In genomic region chr11:121763526-121763925, GRCh38 we compare ENCODE assay signal across 11 cellular contexts.
DNase-seq lines count a peak whose midpoint lies in the region; ATAC-seq and TF ChIP-seq lines count a peak whose summit lies in the region.
"Had no signal": no experiment of that assay in that cellular context is flagged by ENCODE, and none has a peak within 500 bp of the region (broad histone marks: within the 10 kb centered on the region; RNA-seq: fewer than 3 reads in every experiment).

No MANE protein-coding gene starts in this region.

- TF ChIP-seq CTCF in GM23338 (conservative IDR thresholded peaks at IDR 0.05; ENCODE audit: low read depth in 2 of 2), result no peak

- H3K27ac Mint-ChIP-seq in GM23338 (no peak overlapping the region), memory B cell (peak overlapping the region; percentile 12)
- no peak overlapping the region for H3K27ac Mint-ChIP-seq in activated CD4-positive, alpha-beta T cell treated with anti-CD3 and anti-CD28 coated beads, Interleukin-2, amount 10 ng/mL, durations not matched to agents 24 days and 14 days
- H3K27ac Mint-ChIP-seq in activated naive CD8-positive, alpha-beta T cell treated with anti-CD3 and anti-CD28 coated beads for 36 hours, result no peak overlapping the region
- H3K27ac Mint-ChIP-seq: T-cell had no signal

- no peak overlapping the region for H3K4me3 ChIP-seq in GM23338
- H3K4me3 ChIP-seq: gastrocnemius medialis had no signal

- H3K4me1 Mint-ChIP-seq in GM23338 (peaks cover 8% of the 10 kb centered on the region; the same call in 1 of the 3 replicates), memory B cell (peaks cover 15% of the 10 kb centered on the region)
- H3K4me1 Mint-ChIP-seq in activated CD4-positive, alpha-beta T cell treated with anti-CD3 and anti-CD28 coated beads, Interleukin-2, amount 10 ng/mL, durations not matched to agents 24 days and 14 days, result no peaks in the 10 kb centered on the region
- H3K4me1 Mint-ChIP-seq in activated naive CD8-positive, alpha-beta T cell treated with anti-CD3 and anti-CD28 coated beads for 36 hours, result peaks cover 3% of the 10 kb centered on the region
- H3K4me1 Mint-ChIP-seq: T-cell had no signal

- H3K27ac ChIP-seq in GM23338 (ENCODE audit: low read depth), result no peak overlapping the region
- H3K27ac ChIP-seq: gastrocnemius medialis had no signal

- H3K9me2 ChIP-seq in GM23338 (ENCODE audit: insufficient read depth), result peaks cover 2% of the 10 kb centered on the region; the same call in 1 of the 2 replicates

- no peak overlapping the region for H3K4me2 ChIP-seq in GM23338

- H3K36me3 Mint-ChIP-seq in GM23338 (ENCODE audit: low read depth) (no peaks in the 10 kb centered on the region), memory B cell (no peaks in the 10 kb centered on the region)
- H3K36me3 Mint-ChIP-seq in activated CD4-positive, alpha-beta T cell treated with anti-CD3 and anti-CD28 coated beads, Interleukin-2, amount 10 ng/mL, durations not matched to agents 24 days and 14 days (ENCODE audit: low read depth), result no peaks in the 10 kb centered on the region
- H3K36me3 Mint-ChIP-seq in activated naive CD8-positive, alpha-beta T cell treated with anti-CD3 and anti-CD28 coated beads for 36 hours, result no peaks in the 10 kb centered on the region
- H3K36me3 Mint-ChIP-seq: T-cell had no signal

- intact Hi-C loops in activated CD4-positive, alpha-beta T cell treated with anti-CD3 and anti-CD28 coated beads, Interleukin-2, amount 10 ng/mL, durations not matched to agents 24 days and 14 days (cut with micrococcal nuclease), result no loop called here

- H3K4me1 ChIP-seq in GM23338 (ENCODE audit: insufficient read depth), result 0 out of 2 replicates have a peak, but pooled peaks cover 3% of the 10 kb centered on the region
- H3K4me1 ChIP-seq: gastrocnemius medialis had no signal

- H3F3A ChIP-seq in GM23338 (replicated peaks; ENCODE audit: low read depth), result no peaks in the 10 kb centered on the region

- H3K9me3 Mint-ChIP-seq in GM23338 (no peaks in the 10 kb centered on the region), memory B cell (no peaks in the 10 kb centered on the region)
- H3K9me3 Mint-ChIP-seq in activated CD4-positive, alpha-beta T cell treated with anti-CD3 and anti-CD28 coated beads, Interleukin-2, amount 10 ng/mL, durations not matched to agents 24 days and 14 days, result no peaks in the 10 kb centered on the region
- no peaks in the 10 kb centered on the region for H3K9me3 Mint-ChIP-seq in activated naive CD8-positive, alpha-beta T cell treated with anti-CD3 and anti-CD28 coated beads for 36 hours
- H3K9me3 Mint-ChIP-seq: T-cell had no signal

- no peaks in the 10 kb centered on the region for H3K27me3 ChIP-seq in GM23338 (ENCODE audit: insufficient read depth)
- H3K27me3 ChIP-seq: gastrocnemius medialis had no signal

- H3K27me3 Mint-ChIP-seq in GM23338 (ENCODE audit: insufficient read depth, low read depth, poor library complexity), result no peaks in the 10 kb centered on the region
- H3K27me3 Mint-ChIP-seq in memory B cell, result no peaks in the 10 kb centered on the region
- H3K27me3 Mint-ChIP-seq in activated CD4-positive, alpha-beta T cell treated with anti-CD3 and anti-CD28 coated beads, Interleukin-2, amount 10 ng/mL, durations not matched to agents 24 days and 14 days, result no peaks in the 10 kb centered on the region
- H3K27me3 Mint-ChIP-seq in activated naive CD8-positive, alpha-beta T cell treated with anti-CD3 and anti-CD28 coated beads for 36 hours, result peaks cover 10% of the 10 kb centered on the region

- ATAC-seq in GM18909 (IDR thresholded peaks at IDR 0.05; ENCODE audit: poor library complexity, unreplicated experiment), result peak; percentile 82
- no peak for ATAC-seq in GM23338
- peak; percentile 85 for ATAC-seq in HG03378 (IDR thresholded peaks at IDR 0.05; ENCODE audit: unreplicated experiment)
- ATAC-seq in memory B cell (ENCODE audit: low read depth), result peak; percentile 68
- ATAC-seq: gastrocnemius medialis, T-cell had no signal

- H3K79me2 ChIP-seq in GM23338 (replicated peaks; ENCODE audit: insufficient read depth), result no peaks in the 10 kb centered on the region

- H2AFZ ChIP-seq in GM23338, result peak overlapping the region; percentile 32; the same call in 1 of the 2 replicates

- H4K20me1 ChIP-seq in GM23338 (replicated peaks; ENCODE audit: insufficient read depth), result no peaks in the 10 kb centered on the region

- no peak for DNase-seq in GM23338 (ENCODE audit: low spot score)
- no peak for DNase-seq in memory B cell (ENCODE audit: low spot score in 2 of 2)
- DNase-seq in activated CD4-positive, alpha-beta T cell treated with anti-CD3 and anti-CD28 coated beads, Interleukin-2, amount 10 ng/mL, durations not matched to agents 24 days and 14 days, result no peak
- no peak for DNase-seq in activated effector memory CD4-positive, alpha-beta T cell treated with Interleukin-2 at 50 U/mL for 16 hours
- DNase-seq in NCI-H2081 (lab: John Stamatoyannopoulos, UW), result no peak
- DNase-seq in activated naive CD8-positive, alpha-beta T cell treated with anti-CD3 and anti-CD28 coated beads for 36 hours, result no peak
- DNase-seq: gastrocnemius medialis, midbrain, T-cell had no signal

- no peaks in the 10 kb centered on the region for H3K36me3 ChIP-seq in GM23338 (ENCODE audit: insufficient read depth)
- H3K36me3 ChIP-seq: gastrocnemius medialis had no signal

- H3K4me3 Mint-ChIP-seq in GM23338, result no peak overlapping the region
- peak overlapping the region; percentile 13 for H3K4me3 Mint-ChIP-seq in memory B cell
- H3K4me3 Mint-ChIP-seq in activated CD4-positive, alpha-beta T cell treated with anti-CD3 and anti-CD28 coated beads, Interleukin-2, amount 10 ng/mL, durations not matched to agents 24 days and 14 days, result no peak overlapping the region
- no peak overlapping the region for H3K4me3 Mint-ChIP-seq in activated naive CD8-positive, alpha-beta T cell treated with anti-CD3 and anti-CD28 coated beads for 36 hours
- H3K4me3 Mint-ChIP-seq: T-cell had no signal

TF ChIP-seq in GM23338, 12 proteins besides CTCF, POLR2A, EP300 and RAD21:
- TF ChIP-seq EZH2phosphoT487 (IDR thresholded peaks at IDR 0.05; ENCODE audit: unreplicated experiment) (no peak), ETS1 (IDR thresholded peaks at IDR 0.05) (no peak), POLR2AphosphoS5 (IDR thresholded peaks at IDR 0.05; ENCODE audit: low read depth) (no peak), CREB1 (CRISPR knock-in tag; IDR thresholded peaks at IDR 0.05; ENCODE audit: low read depth) (no peak), REST (IDR thresholded peaks at IDR 0.05; ENCODE audit: unreplicated experiment) (no peak)
